1 cellular context compared by ENCODE assay signal in the genomic region with DNA sequence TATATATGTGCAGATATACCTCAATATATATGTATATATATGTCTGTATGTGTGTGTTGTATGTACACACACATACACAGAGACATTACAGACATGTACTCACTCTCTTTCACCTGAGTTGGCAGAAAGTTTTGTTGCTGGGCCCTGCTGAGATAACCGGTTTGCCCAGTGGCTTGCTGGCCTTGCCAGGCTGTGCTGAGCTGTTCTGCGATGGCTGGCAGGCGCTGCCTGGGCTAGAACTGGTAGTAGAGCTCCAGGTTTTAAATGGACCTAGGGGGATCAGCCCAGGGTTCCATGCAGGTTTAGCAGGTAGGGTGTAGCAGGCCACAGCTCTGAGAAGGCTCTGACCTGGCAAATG.
TF ChIP-seq lines count a peak whose summit lies in the region.

No MANE protein-coding gene starts in this region.

TF ChIP-seq in GM12878, 131 proteins besides CTCF, POLR2A, EP300 and RAD21 (continued from another document):
- TF ChIP-seq, protein P1, sequence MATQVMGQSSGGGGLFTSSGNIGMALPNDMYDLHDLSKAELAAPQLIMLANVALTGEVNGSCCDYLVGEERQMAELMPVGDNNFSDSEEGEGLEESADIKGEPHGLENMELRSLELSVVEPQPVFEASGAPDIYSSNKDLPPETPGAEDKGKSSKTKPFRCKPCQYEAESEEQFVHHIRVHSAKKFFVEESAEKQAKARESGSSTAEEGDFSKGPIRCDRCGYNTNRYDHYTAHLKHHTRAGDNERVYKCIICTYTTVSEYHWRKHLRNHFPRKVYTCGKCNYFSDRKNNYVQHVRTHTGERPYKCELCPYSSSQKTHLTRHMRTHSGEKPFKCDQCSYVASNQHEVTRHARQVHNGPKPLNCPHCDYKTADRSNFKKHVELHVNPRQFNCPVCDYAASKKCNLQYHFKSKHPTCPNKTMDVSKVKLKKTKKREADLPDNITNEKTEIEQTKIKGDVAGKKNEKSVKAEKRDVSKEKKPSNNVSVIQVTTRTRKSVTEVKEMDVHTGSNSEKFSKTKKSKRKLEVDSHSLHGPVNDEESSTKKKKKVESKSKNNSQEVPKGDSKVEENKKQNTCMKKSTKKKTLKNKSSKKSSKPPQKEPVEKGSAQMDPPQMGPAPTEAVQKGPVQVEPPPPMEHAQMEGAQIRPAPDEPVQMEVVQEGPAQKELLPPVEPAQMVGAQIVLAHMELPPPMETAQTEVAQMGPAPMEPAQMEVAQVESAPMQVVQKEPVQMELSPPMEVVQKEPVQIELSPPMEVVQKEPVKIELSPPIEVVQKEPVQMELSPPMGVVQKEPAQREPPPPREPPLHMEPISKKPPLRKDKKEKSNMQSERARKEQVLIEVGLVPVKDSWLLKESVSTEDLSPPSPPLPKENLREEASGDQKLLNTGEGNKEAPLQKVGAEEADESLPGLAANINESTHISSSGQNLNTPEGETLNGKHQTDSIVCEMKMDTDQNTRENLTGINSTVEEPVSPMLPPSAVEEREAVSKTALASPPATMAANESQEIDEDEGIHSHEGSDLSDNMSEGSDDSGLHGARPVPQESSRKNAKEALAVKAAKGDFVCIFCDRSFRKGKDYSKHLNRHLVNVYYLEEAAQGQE (IDR thresholded peaks at IDR 0.05; ENCODE audit: low read depth, low read length): no peak
- TF ChIP-seq BACH1 (IDR thresholded peaks at IDR 0.05; ENCODE audit: borderline replicate concordance) (no peak), TCF3 (IDR thresholded peaks at IDR 0.05; ENCODE audit: borderline replicate concordance, insufficient read depth, low read depth, low read length) (no peak), CEBPB (IDR thresholded peaks at IDR 0.05; ENCODE audit: borderline replicate concordance in 1 of 2, low read depth in 2 of 2, low read length in 2 of 2) (no peak), PAX8 (IDR thresholded peaks at IDR 0.05) (no peak)
